8 cellular contexts compared by ENCODE assay signal in genomic region chr20:63696311-63696627, GRCh38. TPM values are rescaled to one million over a fixed set of nuclear protein-coding genes. Genes with fewer than 3 reads are reported as not detected.
DNase-seq lines count a peak whose midpoint lies in the region; ATAC-seq and TF ChIP-seq lines count a peak whose summit lies in the region.

No MANE protein-coding gene starts in this region.

- ATAC-seq in activated T-cell treated with anti-CD3 and anti-CD28 coated beads, Interleukin-2, amount 50 U/mL, for 72 hours (replicated peaks in 1 of 2): peak; percentile 32 to 38
- ATAC-seq in heart left ventricle: peak in 3 of 4 donors; percentile 5 to 13 (median 8)
- no peak for ATAC-seq in HG03354 (IDR thresholded peaks at IDR 0.05; ENCODE audit: poor library complexity, severe bottlenecking, unreplicated experiment)
- no peak for ATAC-seq in HG03565 (IDR thresholded peaks at IDR 0.05; ENCODE audit: unreplicated experiment)
- ATAC-seq in GM21737 (IDR thresholded peaks at IDR 0.05; ENCODE audit: unreplicated experiment): no peak

- peaks cover 11 to 66% (median 38%) of the 10 kb centered on the region in 12 donors for H3K4me1 ChIP-seq in heart left ventricle

- 32 to 65% (median 59%) methylated on average over 3 to 6 of the region's 6 CpGs for WGBS in heart left ventricle, 4 donors

- peak overlapping the region in 1 of 2 donors; percentile 31 for H3K4me3 Mint-ChIP-seq in activated T-cell treated with anti-CD3 and anti-CD28 coated beads, Interleukin-2, amount 50 U/mL, for 72 hours

- H3K4me1 Mint-ChIP-seq in activated T-cell treated with anti-CD3 and anti-CD28 coated beads, Interleukin-2, amount 50 U/mL, for 72 hours (ENCODE audit: low read depth): peaks cover 12% of the 10 kb centered on the region

- intact Hi-C loops in heart left ventricle (cut with DNase I): loop anchor here in 1 of 10 donors (10.0 kb wide), 1 partner anchor 279 kb away; the partner anchor contains the start of gene SAMD10

- TF ChIP-seq POLR2A in heart left ventricle (IDR thresholded peaks at IDR 0.05): no peak

- H3K27ac Mint-ChIP-seq in activated T-cell treated with anti-CD3 and anti-CD28 coated beads, Interleukin-2, amount 50 U/mL, for 72 hours: no peak overlapping the region

- H3K36me3 ChIP-seq in heart left ventricle: peaks cover 0 to 45% (median 20%) of the 10 kb centered on the region in 9 donors

- no peaks in the 10 kb centered on the region for H3K9me3 Mint-ChIP-seq in activated T-cell treated with anti-CD3 and anti-CD28 coated beads, Interleukin-2, amount 50 U/mL, for 72 hours

- TF ChIP-seq CTCF in HFF-Myc (IDR thresholded peaks at IDR 0.05; ENCODE audit: low read depth, low read length, missing control alignments) (no peak), heart left ventricle (IDR thresholded peaks at IDR 0.05) (no peak)

- H3K27ac ChIP-seq in heart left ventricle: peak overlapping the region in 11 of 12 donors; percentile 11 to 89 (median 73)
- H3K27ac ChIP-seq in skin epidermis: peak overlapping the region in 18 of 21 experiments; percentile 31 to 96 (median 82)

- no peaks in the 10 kb centered on the region for H3K9me3 ChIP-seq in heart left ventricle

- H3K27me3 Mint-ChIP-seq in activated T-cell treated with anti-CD3 and anti-CD28 coated beads, Interleukin-2, amount 50 U/mL, for 72 hours (ENCODE audit: low read depth): no peaks in the 10 kb centered on the region

- no peaks in the 10 kb centered on the region for H3K27me3 ChIP-seq in heart left ventricle

- peaks cover 2 to 6% of the 10 kb centered on the region in 2 donors for H3K36me3 Mint-ChIP-seq in activated T-cell treated with anti-CD3 and anti-CD28 coated beads, Interleukin-2, amount 50 U/mL, for 72 hours (ENCODE audit: insufficient read depth in 2 of 2)

- no peak for DNase-seq in HFF-Myc (ENCODE audit: extremely low read depth, low read depth)
- DNase-seq in activated T-cell treated with anti-CD3 and anti-CD28 coated beads, Interleukin-2, amount 50 U/mL, for 72 hours: no peak
- peak in 2 of 5 donors; percentile 33 to 41 for DNase-seq in heart left ventricle
- DNase-seq in mucosa of gallbladder (ENCODE audit: low spot score): no peak

- peak overlapping the region; percentile 26 for H3K4me3 ChIP-seq in HFF-Myc (replicated peaks; ENCODE audit: low read depth, low read length)
- H3K4me3 ChIP-seq in heart left ventricle: peak overlapping the region in 7 of 12 donors; percentile 3 to 43 (median 26)
- H3K4me3 ChIP-seq in skin epidermis: peak overlapping the region in 6 of 7 experiments; percentile 14 to 47 (median 36)

RNA-seq across cellular contexts. Expression of gene TNFRSF6B, which starts 0.2 kb away (rescaled TPM):
- total RNA-seq in activated T-cell treated with anti-CD3 and anti-CD28 coated beads, Interleukin-2, amount 50 U/mL, for 72 hours: 1 to 10 TPM; 1.0 to 1.2 TPM
- 1 to 10 TPM in 4 of 9 donors, under 1 TPM in 4, not detected in 1; 0.42 to 5.7 (median 0.92) TPM for total RNA-seq in heart left ventricle
- 1 to 10 TPM; 2.9 to 6.4 TPM for polyA plus RNA-seq in heart left ventricle
- 3.2 TPM for total RNA-seq in mucosa of gallbladder

RNA-seq across cellular contexts. Expression of gene ARFRP1, which starts 11.5 kb away (rescaled TPM):
- total RNA-seq in activated T-cell treated with anti-CD3 and anti-CD28 coated beads, Interleukin-2, amount 50 U/mL, for 72 hours: 10 to 100 TPM; 55.1 to 70.9 TPM
- 10 to 100 TPM; 27.3 to 47.8 (median 33.8) TPM for total RNA-seq in heart left ventricle
- polyA plus RNA-seq in heart left ventricle: 10 to 100 TPM; 35.9 to 38.0 TPM
- 52.2 TPM for total RNA-seq in mucosa of gallbladder

RNA-seq across cellular contexts. Expression of gene ZGPAT, which starts 11.6 kb away (rescaled TPM):
- 10 to 100 TPM; 24.3 to 28.0 TPM for total RNA-seq in activated T-cell treated with anti-CD3 and anti-CD28 coated beads, Interleukin-2, amount 50 U/mL, for 72 hours
- total RNA-seq in heart left ventricle (10 to 100 TPM; 12.9 to 22.0 (median 18.5) TPM), mucosa of gallbladder (34.7 TPM)
- polyA plus RNA-seq in heart left ventricle: 10 to 100 TPM; 27.9 to 34.4 TPM

RNA-seq across cellular contexts. Expression of gene RTEL1, which starts 38.2 kb away (rescaled TPM):
- total RNA-seq in activated T-cell treated with anti-CD3 and anti-CD28 coated beads, Interleukin-2, amount 50 U/mL, for 72 hours: 10 to 100 TPM; 26.8 to 34.6 TPM
- total RNA-seq in heart left ventricle (10 to 100 TPM in 5 of 9 donors, 1 to 10 TPM in 4; 3.0 to 17.8 (median 10.1) TPM), mucosa of gallbladder (30.2 TPM)
- polyA plus RNA-seq in heart left ventricle: 1 to 10 TPM; 5.9 to 7.1 TPM

RNA-seq across cellular contexts. Expression of gene LIME1, which starts 40.2 kb away (rescaled TPM):
- total RNA-seq in activated T-cell treated with anti-CD3 and anti-CD28 coated beads, Interleukin-2, amount 50 U/mL, for 72 hours: 10 to 100 TPM; 13.4 to 21.1 TPM
- total RNA-seq in heart left ventricle (1 to 10 TPM in 8 of 9 donors, under 1 TPM in 1; 0.95 to 7.1 (median 3.4) TPM), mucosa of gallbladder (14.8 TPM)
- polyA plus RNA-seq in heart left ventricle: 1 to 10 TPM; 2.2 to 4.4 TPM

Comparison
In these comparisons a context has a peak if more than half of its experiments do, and no peak if none do; other contexts are left out.
1. ATAC-seq: peak in activated T-cell treated with anti-CD3 and anti-CD28 coated beads, Interleukin-2, amount 50 U/mL, for 72 hours (2 of 2) and heart left ventricle (3 of 4); none in HG03354 (single experiment), HG03565 (single experiment) and GM21737 (single experiment).
2. Peak in every context shown above with its lines, with median percentiles within 50 percentile points of each other: H3K4me3 ChIP-seq.